Comparison of ENCODE assay signal across 1 cellular context in genomic region chr5:38598296-38598993, GRCh38.
TF ChIP-seq lines count a peak whose summit lies in the region.

No MANE protein-coding gene starts in this region.

TF ChIP-seq in IMR-90, 13 proteins besides CTCF, POLR2A, EP300 and RAD21:
- TF ChIP-seq MAFK (IDR thresholded peaks at IDR 0.05; ENCODE audit: low read depth, low read length) (no peak), NFE2L2 (IDR thresholded peaks at IDR 0.05; ENCODE audit: low read depth, low read length) (no peak), CHD1 (IDR thresholded peaks at IDR 0.05; ENCODE audit: low read depth, low read length) (no peak), MAZ (IDR thresholded peaks at IDR 0.05; ENCODE audit: borderline replicate concordance, low read depth, low read length) (no peak), BHLHE40 (IDR thresholded peaks at IDR 0.05; ENCODE audit: low read depth, low read length) (no peak), CEBPB (IDR thresholded peaks at IDR 0.05; ENCODE audit: low read depth, low read length) (no peak), RFX5 (IDR thresholded peaks at IDR 0.05; ENCODE audit: low read depth, low read length) (no peak), FOS (IDR thresholded peaks at IDR 0.05; ENCODE audit: low read depth, low read length) (no peak), MXI1 (IDR thresholded peaks at IDR 0.05; ENCODE audit: borderline replicate concordance, low read depth, low read length) (no peak), SMC3 (IDR thresholded peaks at IDR 0.05; ENCODE audit: low read depth, low read length) (no peak), RCOR1 (IDR thresholded peaks at IDR 0.05; ENCODE audit: insufficient replicate concordance, low read length) (no peak)
- TF ChIP-seq, protein P1, sequence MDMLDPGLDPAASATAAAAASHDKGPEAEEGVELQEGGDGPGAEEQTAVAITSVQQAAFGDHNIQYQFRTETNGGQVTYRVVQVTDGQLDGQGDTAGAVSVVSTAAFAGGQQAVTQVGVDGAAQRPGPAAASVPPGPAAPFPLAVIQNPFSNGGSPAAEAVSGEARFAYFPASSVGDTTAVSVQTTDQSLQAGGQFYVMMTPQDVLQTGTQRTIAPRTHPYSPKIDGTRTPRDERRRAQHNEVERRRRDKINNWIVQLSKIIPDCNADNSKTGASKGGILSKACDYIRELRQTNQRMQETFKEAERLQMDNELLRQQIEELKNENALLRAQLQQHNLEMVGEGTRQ (IDR thresholded peaks at IDR 0.05; ENCODE audit: low read depth, low read length) = no peak
- TF ChIP-seq, protein P2, sequence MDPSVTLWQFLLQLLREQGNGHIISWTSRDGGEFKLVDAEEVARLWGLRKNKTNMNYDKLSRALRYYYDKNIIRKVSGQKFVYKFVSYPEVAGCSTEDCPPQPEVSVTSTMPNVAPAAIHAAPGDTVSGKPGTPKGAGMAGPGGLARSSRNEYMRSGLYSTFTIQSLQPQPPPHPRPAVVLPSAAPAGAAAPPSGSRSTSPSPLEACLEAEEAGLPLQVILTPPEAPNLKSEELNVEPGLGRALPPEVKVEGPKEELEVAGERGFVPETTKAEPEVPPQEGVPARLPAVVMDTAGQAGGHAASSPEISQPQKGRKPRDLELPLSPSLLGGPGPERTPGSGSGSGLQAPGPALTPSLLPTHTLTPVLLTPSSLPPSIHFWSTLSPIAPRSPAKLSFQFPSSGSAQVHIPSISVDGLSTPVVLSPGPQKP (IDR thresholded peaks at IDR 0.05; ENCODE audit: borderline replicate concordance, low read depth, low read length) = no peak
